Comparison of ENCODE assay signal across 32 cellular contexts in the genomic region with DNA sequence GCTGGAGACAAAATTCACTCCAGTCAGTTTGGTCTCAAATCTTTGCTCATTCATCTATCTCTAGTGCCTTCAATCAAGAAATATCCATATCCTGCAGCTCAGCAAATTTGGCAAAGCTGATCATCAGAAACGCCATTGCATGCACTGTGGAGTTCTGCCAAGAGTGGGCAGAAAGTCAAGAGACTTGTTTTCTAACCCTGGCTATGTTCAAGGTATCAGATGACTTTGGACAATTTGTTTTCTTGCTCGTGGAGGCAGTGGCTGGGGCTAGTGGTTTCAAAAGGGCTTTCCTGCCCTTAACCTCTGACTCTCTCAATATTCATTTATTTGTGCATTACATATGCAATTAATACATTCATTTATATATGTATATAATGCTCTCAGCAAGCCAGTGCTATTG. TPM values are rescaled to one million over a fixed set of nuclear protein-coding genes. Genes with fewer than 3 reads are reported as not detected.
DNase-seq lines count a peak whose midpoint lies in the region; ATAC-seq and TF ChIP-seq lines count a peak whose summit lies in the region.
"Had no signal": no experiment of that assay in that cellular context is flagged by ENCODE, and none has a peak within 500 bp of the region (broad histone marks: within the 10 kb centered on the region; RNA-seq: fewer than 3 reads in every experiment).

No MANE protein-coding gene starts in this region.

- H3K27ac ChIP-seq in VCaP: peak overlapping the region; percentile 70
- H3K27ac ChIP-seq: 22Rv1; BLaER1 treated with 17β-estradiol and CSF1 and Interleukin-3, amounts not matched to agents 10 nM and 100 nM; hepatocyte; SK-N-MC; upper lobe of left lung had no signal

- peak; percentile 91 for ATAC-seq in left lobe of liver
- no peak for ATAC-seq in HG02973 (IDR thresholded peaks at IDR 0.05; ENCODE audit: unreplicated experiment)
- ATAC-seq: esophagus mucosa; GM23338; stimulated activated naive B cell treated with anti-CD40 and anti-IgM and Interleukin-4, amounts not matched to agents 10 μg/mL and 1 μg/mL and 100 μg/mL, for 72 hours had no signal

- DNase-seq in NCI-H1105 treated with DMSO at 0.1 percent for 48 hours (lab: John Stamatoyannopoulos, UW) (peak; percentile 17), NCI-H1105 (lab: John Stamatoyannopoulos, UW) (no peak), DMS79 (lab: John Stamatoyannopoulos, UW) (peak; percentile 38), left lobe of liver (ENCODE audit: low spot score) (peak; percentile 75), DMS53 (lab: John Stamatoyannopoulos, UW) (no peak)
- no peak for DNase-seq in activated CD8-positive, alpha-beta memory T cell treated with anti-CD3 and anti-CD28 coated beads, Interleukin-2, amount 50 U/mL, for 4 hours
- DNase-seq: activated CD4-positive, alpha-beta memory T cell treated with anti-CD3 and anti-CD28 coated beads, Interleukin-2, amount 10 ng/mL, durations not matched to agents 7 days and 5 days; activated CD4-positive, CD25-positive, alpha-beta regulatory T cell treated with anti-CD3 and anti-CD28 coated beads, Interleukin-2, amount 50 U/mL, for 72 hours; activated CD8-positive, alpha-beta memory T cell treated with anti-CD3 and anti-CD28 coated beads, Interleukin-2, amount 50 U/mL, for 48 hours; activated naive CD4-positive, alpha-beta T cell treated with Interleukin-2 at 50 U/mL for 16 hours; cerebellar nuclear complex; foreskin melanocyte; kidney glomerular epithelial cell; NCI-H187; NK-92 treated with Interleukin-12 subunit alpha and Interleukin-12 subunit beta, amount 100 ng/mL, for 24 hours; small intestine; stimulated activated naive B cell treated with anti-CD40 and anti-IgM and Interleukin-4, amounts not matched to agents 10 μg/mL and 1 μg/mL and 100 μg/mL, for 72 hours; upper lobe of left lung had no signal

- TF ChIP-seq CTCF in VCaP (conservative IDR thresholded peaks at IDR 0.05): no peak

RNA-seq across cellular contexts. Expression of gene LRRC52, which starts 12.8 kb away (rescaled TPM):
- not detected for total RNA-seq in left lobe of liver
- total RNA-seq: activated CD4-positive, alpha-beta memory T cell treated with anti-CD3 and anti-CD28 coated beads, Interleukin-2, amount 10 ng/mL, durations not matched to agents 7 days and 5 days; activated T-helper 1 cell treated with anti-CD3 and anti-CD28 coated beads, Interleukin-12 subunit alpha, Interleukin-12 subunit beta, Interleukin-2, Interleukin-4 antibody, amounts not matched to agents 30 ng/mL and 10 ng/mL and 1 ng/mL, durations not matched to agents 14 hours and 24 hours and 36 hours; dermis microvascular lymphatic vessel endothelial cell; esophagus mucosa; GM23338; hepatocyte; lung microvascular endothelial cell; mucosa of gallbladder; omental fat pad; renal cortical epithelial cell had no signal

Comparison
In these comparisons a context has a peak if more than half of its experiments do, and no peak if none do; other contexts are left out.
1. DNase-seq: peak in NCI-H1105 treated with DMSO at 0.1 percent for 48 hours (single experiment), DMS79 (single experiment) and left lobe of liver (single experiment); none in NCI-H1105 (single experiment), activated CD8-positive, alpha-beta memory T cell treated with anti-CD3 and anti-CD28 coated beads, Interleukin-2, amount 50 U/mL, for 4 hours (single experiment) and DMS53 (single experiment).